Comparison of ENCODE assay signal across 14 cellular contexts in the genomic region with DNA sequence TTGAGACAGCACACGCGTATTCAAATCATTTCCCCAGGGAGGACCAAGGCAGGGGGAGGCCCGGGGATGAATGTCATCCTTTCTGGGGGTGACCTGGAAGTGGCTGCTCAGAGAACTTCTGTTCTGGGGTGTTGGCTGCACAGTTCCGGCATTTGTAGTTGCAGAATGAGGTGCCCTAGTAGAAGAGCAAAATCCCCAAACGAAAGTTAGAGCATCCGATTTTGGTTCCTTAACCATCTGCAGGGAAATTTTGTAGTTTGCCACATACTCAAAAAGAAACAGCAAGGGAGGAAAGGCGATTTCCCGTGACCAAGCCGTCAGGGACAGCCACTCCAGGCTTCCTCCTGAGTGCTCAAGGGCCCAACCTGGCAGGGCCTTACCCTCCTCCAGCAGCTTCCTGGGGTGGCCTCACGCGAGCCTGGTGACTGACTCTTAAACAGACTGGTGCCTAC.
A peak's percentile ranks its signal among the peaks of the same experiment; 100 is the strongest.
DNase-seq lines count a peak whose midpoint lies in the region; ATAC-seq and TF ChIP-seq lines count a peak whose summit lies in the region.
"Had no signal": no experiment of that assay in that cellular context is flagged by ENCODE, and none has a peak within 500 bp of the region (broad histone marks: within the 10 kb centered on the region; RNA-seq: fewer than 3 reads in every experiment).

No MANE protein-coding gene starts in this region.

- no peaks in the 10 kb centered on the region for H3K27me3 Mint-ChIP-seq in memory B cell
- peaks cover 33% of the 10 kb centered on the region for H3K27me3 Mint-ChIP-seq in activated naive CD4-positive, alpha-beta T cell treated with anti-CD3 and anti-CD28 coated beads, Interleukin-2, amount 10 ng/mL, durations not matched to agents 7 days and 5 days

- H3K36me3 Mint-ChIP-seq in memory B cell = no peaks in the 10 kb centered on the region
- no peaks in the 10 kb centered on the region for H3K36me3 Mint-ChIP-seq in activated naive CD4-positive, alpha-beta T cell treated with anti-CD3 and anti-CD28 coated beads, Interleukin-2, amount 10 ng/mL, durations not matched to agents 7 days and 5 days

- H3K9me3 Mint-ChIP-seq in memory B cell = no peaks in the 10 kb centered on the region
- no peaks in the 10 kb centered on the region for H3K9me3 Mint-ChIP-seq in activated naive CD4-positive, alpha-beta T cell treated with anti-CD3 and anti-CD28 coated beads, Interleukin-2, amount 10 ng/mL, durations not matched to agents 7 days and 5 days
- H3K9me3 Mint-ChIP-seq: nephron had no signal

- peak; percentile 82 for DNase-seq in GM20000 (ENCODE audit: low spot score)
- peak; percentile 39 to 56 for DNase-seq in memory B cell (ENCODE audit: low spot score in 2 of 2)
- no peak for DNase-seq in stimulated activated naive CD8-positive, alpha-beta T cell treated with anti-CD3 and anti-CD28 coated beads, Interleukin-15, Interleukin-2, amounts not matched to agents 100 U/mL and 50 U/mL, for 24 hours
- no peak for DNase-seq in dedifferentiated amniotic fluid mesenchymal stem cell (ENCODE audit: extremely low spot score)
- DNase-seq in activated naive CD4-positive, alpha-beta T cell treated with anti-CD3 and anti-CD28 coated beads, Interleukin-2, amount 10 ng/mL, durations not matched to agents 7 days and 5 days = no peak
- DNase-seq in medulla oblongata (ENCODE audit: extremely low spot score) = no peak
- DNase-seq: activated CD8-positive, alpha-beta memory T cell treated with anti-CD3 and anti-CD28 coated beads for 24 hours; anterior cingulate cortex; KG1; NCI-H446 treated with DMSO at 0.1 percent for 48 hours; substantia nigra had no signal

- peaks cover 24% of the 10 kb centered on the region for H3K4me1 Mint-ChIP-seq in memory B cell
- H3K4me1 Mint-ChIP-seq in activated naive CD4-positive, alpha-beta T cell treated with anti-CD3 and anti-CD28 coated beads, Interleukin-2, amount 10 ng/mL, durations not matched to agents 7 days and 5 days = peaks cover 2% of the 10 kb centered on the region

- CTCF ChIA-PET in activated naive CD4-positive, alpha-beta T cell treated with anti-CD3 and anti-CD28 coated beads, Interleukin-2, amount 10 ng/mL, durations not matched to agents 7 days and 5 days (lab: Charles Lee) = no interaction called here

- H3K27ac Mint-ChIP-seq in memory B cell = peak overlapping the region; percentile 87
- H3K27ac Mint-ChIP-seq in activated naive CD4-positive, alpha-beta T cell treated with anti-CD3 and anti-CD28 coated beads, Interleukin-2, amount 10 ng/mL, durations not matched to agents 7 days and 5 days = no peak overlapping the region
- H3K27ac Mint-ChIP-seq: nephron had no signal

- TF ChIP-seq CTCF in GM20000 (IDR thresholded peaks at IDR 0.05; ENCODE audit: extremely low read depth, missing control alignments) = no peak

- no peak overlapping the region for H3K4me3 Mint-ChIP-seq in memory B cell
- no peak overlapping the region for H3K4me3 Mint-ChIP-seq in activated naive CD4-positive, alpha-beta T cell treated with anti-CD3 and anti-CD28 coated beads, Interleukin-2, amount 10 ng/mL, durations not matched to agents 7 days and 5 days
- H3K4me3 Mint-ChIP-seq: nephron had no signal

- ATAC-seq in GM18511 (IDR thresholded peaks at IDR 0.05; ENCODE audit: unreplicated experiment) (peak; percentile 66), HG02981 (IDR thresholded peaks at IDR 0.05; ENCODE audit: unreplicated experiment) (peak; percentile 66), memory B cell (ENCODE audit: low read depth) (peak; percentile 59)
- no peak for ATAC-seq in stimulated activated naive CD8-positive, alpha-beta T cell treated with anti-CD3 and anti-CD28 coated beads, Interleukin-15, Interleukin-2, amounts not matched to agents 100 U/mL and 50 U/mL, for 24 hours

Comparison
In these comparisons a context has a peak if more than half of its experiments do, and no peak if none do; other contexts are left out.
1. DNase-seq: peak in GM20000 (single experiment) and memory B cell (2 of 2); none in stimulated activated naive CD8-positive, alpha-beta T cell treated with anti-CD3 and anti-CD28 coated beads, Interleukin-15, Interleukin-2, amounts not matched to agents 100 U/mL and 50 U/mL, for 24 hours (single experiment), dedifferentiated amniotic fluid mesenchymal stem cell (single experiment), activated naive CD4-positive, alpha-beta T cell treated with anti-CD3 and anti-CD28 coated beads, Interleukin-2, amount 10 ng/mL, durations not matched to agents 7 days and 5 days (single experiment) and medulla oblongata (single experiment).